ENCODE assay signal across 23 cellular contexts in genomic region chr2:211846031-211846400, GRCh38.
"Had no signal": no experiment of that assay in that cellular context is flagged by ENCODE, and none has a peak within 500 bp of the region (broad histone marks: within the 10 kb centered on the region; RNA-seq: fewer than 3 reads in every experiment).

No MANE protein-coding gene starts in this region.

- H3K4me1 ChIP-seq: gastrocnemius medialis, pancreas, right lobe of liver, tibial nerve, upper lobe of left lung had no signal

- H3K4me3 ChIP-seq: coronary artery, gastrocnemius medialis, lung, pancreas, right lobe of liver, thoracic aorta, tibial nerve, upper lobe of left lung had no signal

- H3K27ac ChIP-seq: coronary artery, gastrocnemius medialis, neutrophil, pancreas, right lobe of liver, thoracic aorta, tibial nerve, upper lobe of left lung had no signal

- H3K9me3 ChIP-seq: gastrocnemius medialis, neutrophil, pancreas, right lobe of liver, thoracic aorta, tibial nerve, upper lobe of left lung had no signal

- H3K36me3 ChIP-seq: gastrocnemius medialis, neutrophil, pancreas, right lobe of liver, thoracic aorta, tibial nerve, upper lobe of left lung had no signal

- DNase-seq: dermis blood vessel endothelial cell; effector memory CD4-positive, alpha-beta T cell; erythroblast; gastrocnemius medialis; head of caudate nucleus; left ventricle myocardium superior; natural killer cell; pancreas; retina; right lobe of liver; small intestine; stimulated activated CD4-positive, alpha-beta T cell treated with anti-CD3 and anti-CD28 coated beads, Interleukin-15, amount 100 ng/mL, for 24 hours; stimulated activated CD4-positive, alpha-beta T cell treated with anti-CD3 and anti-CD28 coated beads, Interleukin-2, amount 100 ng/mL, for 48 hours; stimulated activated naive B cell treated with anti-CD40 and anti-IgM and Interleukin-4, amounts not matched to agents 10 μg/mL and 1 μg/mL and 100 μg/mL, for 72 hours; upper lobe of left lung had no signal

- FAIRE-seq: endometrium, keratinocyte, pancreas, small intestine, urothelium cell line had no signal

- H3K27me3 ChIP-seq: gastrocnemius medialis, neutrophil, pancreas, right lobe of liver, tibial nerve, upper lobe of left lung had no signal
